9 cellular contexts compared by ENCODE assay signal in genomic region chr15:55279100-55279745, GRCh38. TPM values are rescaled to one million over a fixed set of nuclear protein-coding genes. Genes with fewer than 3 reads are reported as not detected.
DNase-seq lines count a peak whose midpoint lies in the region; ATAC-seq and TF ChIP-seq lines count a peak whose summit lies in the region.
"Had no signal": no experiment of that assay in that cellular context is flagged by ENCODE, and none has a peak within 500 bp of the region (broad histone marks: within the 10 kb centered on the region; RNA-seq: fewer than 3 reads in every experiment).

No MANE protein-coding gene starts in this region.

- H4K5ac ChIP-seq in IMR-90 (ENCODE audit: low read depth, low read length), result no peak overlapping the region

- peak overlapping the region; percentile 5; the same call in 1 of the 2 replicates for H2AK5ac ChIP-seq in IMR-90 (ENCODE audit: low read depth, low read length)

- H3K27me3 Mint-ChIP-seq in CD8-positive, alpha-beta T cell (ENCODE audit: low read depth), result no peaks in the 10 kb centered on the region
- no peaks in the 10 kb centered on the region for H3K27me3 Mint-ChIP-seq in activated naive CD8-positive, alpha-beta T cell treated with anti-CD3 and anti-CD28 coated beads, Interleukin-2, amount 50 U/mL, for 24 hours
- no peaks in the 10 kb centered on the region for H3K27me3 Mint-ChIP-seq in natural killer cell (ENCODE audit: low read depth in 2 of 2)

- no peak overlapping the region for H2BK15ac ChIP-seq in IMR-90 (ENCODE audit: low read depth, low read length)

- POLR2A ChIA-PET in CD8-positive, alpha-beta T cell (lab: Charles Lee), result interaction anchor here (4.4 kb wide), 1 partner anchor 11 kb away, joined by 21 read pairs; no protein-coding TSS in a partner anchor
- POLR2A ChIA-PET in IMR-90 (lab: Charles Lee; ENCODE audit: unreplicated experiment), result no interaction called here

- no peaks in the 10 kb centered on the region for H3K27me3 ChIP-seq in CD8-positive, alpha-beta T cell (ENCODE audit: insufficient read depth, low read length)
- no peaks in the 10 kb centered on the region for H3K27me3 ChIP-seq in IMR-90 (ENCODE audit: control insufficient read depth, insufficient read depth, low read length)

- TF ChIP-seq RAD21 in IMR-90 (IDR thresholded peaks at IDR 0.05; ENCODE audit: low read length), result no peak

- no peak overlapping the region for H3K56ac ChIP-seq in IMR-90 (ENCODE audit: extremely low read depth, insufficient read depth, low read length)

- no peak overlapping the region for H2BK120ac ChIP-seq in IMR-90 (ENCODE audit: low read depth, low read length)

- H3K18ac ChIP-seq in IMR-90 (ENCODE audit: low read depth, low read length), result no peak overlapping the region

- BruUV-seq in IMR-90 (replicated peaks; lab: Mats Ljungman, UMichigan), result no TSS peak

- CTCF ChIA-PET in CD8-positive, alpha-beta T cell (lab: Charles Lee), result interaction anchor here (2.4 to 3.2 kb wide), 2 partner anchors 12 to 61 kb away, joined by 7 read pairs; no protein-coding TSS in a partner anchor
- CTCF ChIA-PET in IMR-90 (lab: Yijun Ruan, JAX), result no interaction called here

- peaks cover 17 to 46% of the 10 kb centered on the region in 2 experiments for H3K79me1 ChIP-seq in IMR-90 (ENCODE audit: low read depth in 1 of 2, low read length in 2 of 2)

- peaks cover 22% of the 10 kb centered on the region for H3K9me1 ChIP-seq in IMR-90 (ENCODE audit: insufficient read depth, low read length)

- no peak overlapping the region for H3K4me3 ChIP-seq in CD8-positive, alpha-beta T cell (ENCODE audit: low read depth, low read length)
- H3K4me3 ChIP-seq in IMR-90 (ENCODE audit: insufficient read depth, low read depth, low read length) (no peak overlapping the region), coronary artery (no peak overlapping the region)

- peaks cover 90% of the 10 kb centered on the region for H3K4me1 Mint-ChIP-seq in CD8-positive, alpha-beta T cell (ENCODE audit: low read depth)
- peaks cover 94% of the 10 kb centered on the region for H3K4me1 Mint-ChIP-seq in activated naive CD8-positive, alpha-beta T cell treated with anti-CD3 and anti-CD28 coated beads, Interleukin-2, amount 50 U/mL, for 24 hours
- H3K4me1 Mint-ChIP-seq in natural killer cell, result peaks cover 90 to 91% of the 10 kb centered on the region in 2 donors

- H3K4ac ChIP-seq in IMR-90 (ENCODE audit: low read depth, low read length), result no peak overlapping the region

- H2BK5ac ChIP-seq in IMR-90 (ENCODE audit: low read depth, low read length, poor library complexity, severe bottlenecking), result no peak overlapping the region

- H3K4me2 ChIP-seq in IMR-90 (ENCODE audit: low read depth, low read length), result no peak overlapping the region

- no peak for TF ChIP-seq CTCF in CD8-positive, alpha-beta T cell (IDR thresholded peaks at IDR 0.05)
- no peak for TF ChIP-seq CTCF in IMR-90 (conservative IDR thresholded peaks at IDR 0.05; ENCODE audit: low read depth, low read length)
- no peak for TF ChIP-seq CTCF in natural killer cell (IDR thresholded peaks at IDR 0.05)
- no peak for TF ChIP-seq CTCF in coronary artery (IDR thresholded peaks at IDR 0.05)

- no peak overlapping the region for H4K91ac ChIP-seq in IMR-90 (ENCODE audit: insufficient read depth, low read depth, low read length)

- peaks cover 74% of the 10 kb centered on the region for H3K4me1 ChIP-seq in CD8-positive, alpha-beta T cell (ENCODE audit: insufficient read depth, low read length)
- H3K4me1 ChIP-seq in IMR-90 (ENCODE audit: control insufficient read depth, insufficient read depth, low read length), result peaks cover 13% of the 10 kb centered on the region

- no peaks in the 10 kb centered on the region for H3K9me3 Mint-ChIP-seq in CD8-positive, alpha-beta T cell
- H3K9me3 Mint-ChIP-seq in activated naive CD8-positive, alpha-beta T cell treated with anti-CD3 and anti-CD28 coated beads, Interleukin-2, amount 50 U/mL, for 24 hours, result no peaks in the 10 kb centered on the region
- no peaks in the 10 kb centered on the region for H3K9me3 Mint-ChIP-seq in natural killer cell

- no peak overlapping the region for H3K14ac ChIP-seq in IMR-90 (replicated peaks; ENCODE audit: low read depth, low read length)

- no peak for TF ChIP-seq POLR2A in IMR-90 (IDR thresholded peaks at IDR 0.05; ENCODE audit: low read depth, low read length)

- intact Hi-C loops in CD8-positive, alpha-beta T cell (cut with DNase I, micrococcal nuclease), result loop anchor here in 1 of 2 experiments (1.0 kb wide), 2 partner anchors 10 to 12 kb away; partner anchors contain the start of gene RAB27A
- intact Hi-C loops in IMR-90 (cut with micrococcal nuclease) (no loop called here), natural killer cell (cut with micrococcal nuclease) (loop anchor here (1.0 kb wide), 2 partner anchors 12 to 82 kb away; no protein-coding TSS in a partner anchor)

- no peak overlapping the region for H2AK9ac ChIP-seq in IMR-90 (replicated peaks; ENCODE audit: low read depth, low read length, poor library complexity)

- no peaks in the 10 kb centered on the region for H3K9me3 ChIP-seq in CD8-positive, alpha-beta T cell (ENCODE audit: low read length)
- no peaks in the 10 kb centered on the region for H3K9me3 ChIP-seq in IMR-90 (ENCODE audit: control insufficient read depth, insufficient read depth, low read length)

- peaks cover 16% of the 10 kb centered on the region; the same call in 1 of the 2 replicates for H4K20me1 ChIP-seq in IMR-90 (ENCODE audit: insufficient read depth, low read length)

- peak overlapping the region; percentile 86 for H3K27ac Mint-ChIP-seq in CD8-positive, alpha-beta T cell
- peak overlapping the region; percentile 98 for H3K27ac Mint-ChIP-seq in activated naive CD8-positive, alpha-beta T cell treated with anti-CD3 and anti-CD28 coated beads, Interleukin-2, amount 50 U/mL, for 24 hours
- peak overlapping the region; percentile 93 to 99 for H3K27ac Mint-ChIP-seq in natural killer cell

- no peak overlapping the region for H2AFZ ChIP-seq in IMR-90 (replicated peaks; ENCODE audit: low read length, poor library complexity)

- ATAC-seq in CD8-positive, alpha-beta T cell, result no peak
- no peak for ATAC-seq in IMR-90 (ENCODE audit: low read depth)
- ATAC-seq in activated naive CD8-positive, alpha-beta T cell treated with anti-CD3 and anti-CD28 coated beads, Interleukin-2, amount 50 U/mL, for 24 hours, result no peak
- no peak for ATAC-seq in natural killer cell
- ATAC-seq in GM21360 (IDR thresholded peaks at IDR 0.05; ENCODE audit: unreplicated experiment), result no peak

- no peaks in the 10 kb centered on the region for H3K36me3 ChIP-seq in CD8-positive, alpha-beta T cell (ENCODE audit: insufficient read depth, low read length)
- no peaks in the 10 kb centered on the region for H3K36me3 ChIP-seq in IMR-90 (ENCODE audit: control insufficient read depth, insufficient read depth, low read length)

- peak overlapping the region; percentile 23; the same call in 1 of the 2 replicates for H2BK20ac ChIP-seq in IMR-90 (ENCODE audit: low read depth, low read length)

- H3K27ac ChIP-seq in CD8-positive, alpha-beta T cell (ENCODE audit: low read depth, low read length), result peak overlapping the region; percentile 2
- H3K27ac ChIP-seq in IMR-90 (ENCODE audit: insufficient read depth, low read length), result no peak overlapping the region
- H3K27ac ChIP-seq in coronary artery, result no peak overlapping the region

- H3K4me3 Mint-ChIP-seq in CD8-positive, alpha-beta T cell, result peak overlapping the region; percentile 44
- H3K4me3 Mint-ChIP-seq in activated naive CD8-positive, alpha-beta T cell treated with anti-CD3 and anti-CD28 coated beads, Interleukin-2, amount 50 U/mL, for 24 hours, result peak overlapping the region; percentile 63
- peak overlapping the region; percentile 90 for H3K4me3 Mint-ChIP-seq in natural killer cell

- dilution Hi-C loops in IMR-90 (cut with HindIII; ENCODE audit: low sequenced_read_pairs, unreplicated experiment), result no loop called here

- in situ Hi-C loops in IMR-90 (cut with MboI; ENCODE audit: low sequenced_read_pairs), result no loop called here

- no peaks in the 10 kb centered on the region for H3K36me3 Mint-ChIP-seq in CD8-positive, alpha-beta T cell
- H3K36me3 Mint-ChIP-seq in activated naive CD8-positive, alpha-beta T cell treated with anti-CD3 and anti-CD28 coated beads, Interleukin-2, amount 50 U/mL, for 24 hours (ENCODE audit: low read depth), result peaks cover 44% of the 10 kb centered on the region
- no peaks in the 10 kb centered on the region for H3K36me3 Mint-ChIP-seq in natural killer cell

- WGBS in IMR-90 (ENCODE audit: extremely low coverage in 2 of 2, insufficient read length in 1 of 2), 2 experiments, result no CpG with 5 or more reads among the region's 2 CpGs

- no peak overlapping the region for H4K8ac ChIP-seq in IMR-90 (ENCODE audit: low read depth in 2 of 2, low read length in 2 of 2)

- H3K23ac ChIP-seq in IMR-90 (ENCODE audit: low read depth, low read length), result no peak overlapping the region

- no peak overlapping the region for H3K9ac ChIP-seq in IMR-90 (ENCODE audit: low read depth, low read length)

- no peak for DNase-seq in CD8-positive, alpha-beta T cell
- DNase-seq in IMR-90 (no peak), natural killer cell (no peak), NCI-H1417 (lab: John Stamatoyannopoulos, UW) (no peak), coronary artery (ENCODE audit: low spot score) (no peak)
- DNase-seq in activated naive CD8-positive, alpha-beta T cell treated with anti-CD3 and anti-CD28 coated beads, Interleukin-2, amount 50 U/mL, for 24 hours, result no peak
- DNase-seq: NCI-H345, substantia nigra had no signal

TF ChIP-seq in IMR-90, 13 proteins besides CTCF, POLR2A, EP300 and RAD21:
- TF ChIP-seq CEBPB (IDR thresholded peaks at IDR 0.05; ENCODE audit: low read depth, low read length) (no peak), MAZ (IDR thresholded peaks at IDR 0.05; ENCODE audit: borderline replicate concordance, low read depth, low read length) (no peak), SMC3 (IDR thresholded peaks at IDR 0.05; ENCODE audit: low read depth, low read length) (no peak)

RNA-seq across cellular contexts. Expression of gene RAB27A, which starts 10.4 kb away (rescaled TPM):
- total RNA-seq in CD8-positive, alpha-beta T cell, result 10 to 100 TPM; 14.9 to 16.9 TPM
- total RNA-seq in IMR-90 (2012; rRNA removed) (4.8 and 8.6 TPM in 2 replicates), natural killer cell (100 to 1,000 TPM in 1 of 3 donors, 10 to 100 TPM in 2; 90.0 to 111 (median 98.1) TPM)
- 12.1 and 13.7 TPM in 2 replicates for polyA plus RNA-seq in IMR-90 (2012; rRNA removed)
- polyA plus RNA-seq in IMR-90 (2012; cell fraction: cytosol; rRNA removed), result 2.6 and 9.4 TPM in 2 replicates
- 1.7 and 10.6 TPM in 2 replicates for polyA plus RNA-seq in IMR-90 (2012; cell fraction: nucleus; rRNA removed; ENCODE audit: low replicate concordance)

RNA-seq across cellular contexts. Expression of gene PIGBOS1, which starts 39.7 kb away (rescaled TPM):
- 1 to 10 TPM; 6.4 to 6.8 TPM for total RNA-seq in CD8-positive, alpha-beta T cell
- total RNA-seq in IMR-90 (2012; rRNA removed) (11.7 and 12.7 TPM in 2 replicates), natural killer cell (10 to 100 TPM in 1 of 3 donors, 1 to 10 TPM in 2; 7.7 to 10.9 (median 9.3) TPM)
- polyA plus RNA-seq in IMR-90 (2012; rRNA removed), result 11.7 and 12.1 TPM in 2 replicates
- polyA plus RNA-seq in IMR-90 (2012; cell fraction: cytosol; rRNA removed), result 16.6 and 26.3 TPM in 2 replicates
- polyA plus RNA-seq in IMR-90 (2012; cell fraction: nucleus; rRNA removed; ENCODE audit: low replicate concordance), result 2.0 and 5.7 TPM in 2 replicates

RNA-seq across cellular contexts. Expression of gene PIGB, which starts 39.8 kb away (rescaled TPM):
- 10 to 100 TPM; 17.8 to 19.2 TPM for total RNA-seq in CD8-positive, alpha-beta T cell
- total RNA-seq in IMR-90 (2012; rRNA removed), result 11.8 and 17.5 TPM in 2 replicates
- polyA plus RNA-seq in IMR-90 (2012; rRNA removed), result 8.0 and 9.2 TPM in 2 replicates
- polyA plus RNA-seq in IMR-90 (2012; cell fraction: cytosol; rRNA removed), result 2.2 and 2.9 TPM in 2 replicates
- 2.9 and 29.2 TPM in 2 replicates for polyA plus RNA-seq in IMR-90 (2012; cell fraction: nucleus; rRNA removed; ENCODE audit: low replicate concordance)
- 10 to 100 TPM; 24.9 to 33.5 (median 26.1) TPM for total RNA-seq in natural killer cell
